19 cellular contexts compared by ENCODE assay signal in genomic region chr6:5158191-5158590, GRCh38.
DNase-seq lines count a peak whose midpoint lies in the region; ATAC-seq, FAIRE-seq and TF ChIP-seq lines count a peak whose summit lies in the region.
"Had no signal": no experiment of that assay in that cellular context is flagged by ENCODE, and none has a peak within 500 bp of the region (broad histone marks: within the 10 kb centered on the region; RNA-seq: fewer than 3 reads in every experiment).

No MANE protein-coding gene starts in this region.

- TF ChIP-seq POLR2A in body of pancreas (IDR thresholded peaks at IDR 0.05): no peak
- TF ChIP-seq POLR2A in lower leg skin (IDR thresholded peaks at IDR 0.05): no peak

- H3K4me1 ChIP-seq in HEK293 (ENCODE audit: control insufficient read depth, insufficient read depth, low read length) (peaks cover 3% of the 10 kb centered on the region; the same call in 1 of the 2 replicates), body of pancreas (peaks cover 14% of the 10 kb centered on the region), pancreas (no peaks in the 10 kb centered on the region)
- H3K4me1 ChIP-seq: HAP-1 had no signal

- POLR2A ChIA-PET in HEK293 (lab: Yijun Ruan, JAX): interaction anchor here (0.6 kb wide), 1 partner anchor 14 kb away, joined by 4 read pairs; no protein-coding TSS in a partner anchor

- no peak for TF ChIP-seq CTCF in HEK293 (tag by site-specific recombination; IDR thresholded peaks at IDR 0.05)
- no peak for TF ChIP-seq CTCF in body of pancreas (IDR thresholded peaks at IDR 0.05)
- no peak for TF ChIP-seq CTCF in pancreas (IDR thresholded peaks at IDR 0.05)
- no peak for TF ChIP-seq CTCF in lower leg skin (IDR thresholded peaks at IDR 0.05)

- no peak overlapping the region for H3K4me3 ChIP-seq in HEK293 (ENCODE audit: low read depth, low read length)
- H3K4me3 ChIP-seq in body of pancreas: no peak overlapping the region
- no peak overlapping the region for H3K4me3 ChIP-seq in pancreas
- no peak overlapping the region for H3K4me3 ChIP-seq in lower leg skin (ENCODE audit: low read depth, poor library complexity, severe bottlenecking)
- H3K4me3 ChIP-seq: GM12878, HAP-1 had no signal

- H3K27ac ChIP-seq in HEK293 (ENCODE audit: extremely low read depth, low read depth, low read length) (no peak overlapping the region), body of pancreas (no peak overlapping the region), pancreas (no peak overlapping the region)

- WGBS in body of pancreas, 2 donors: 38% methylated on average over 4 of the region's 4 CpGs
- WGBS in pancreas, 2 donors: 38 to 46% methylated on average over 4 of the region's 4 CpGs
- 62 to 64% methylated on average over 4 of the region's 4 CpGs for WGBS in lower leg skin, 2 donors

- ATAC-seq in body of pancreas (peak; percentile 56), pancreas (peak in 3 of 4 donors; percentile 40 to 74 (median 72)), GM21529 (IDR thresholded peaks at IDR 0.05; ENCODE audit: unreplicated experiment) (no peak)
- ATAC-seq: GM12878 had no signal

- DNase-seq in M059J (ENCODE audit: low read depth) (peak; percentile 50), body of pancreas (no peak), pancreas (no peak), lower leg skin (ENCODE audit: low spot score in 2 of 2) (no peak)
- DNase-seq in activated CD4-positive, alpha-beta T cell treated with anti-CD3 and anti-CD28 coated beads, Interleukin-2, amount 10 ng/mL, durations not matched to agents 24 days and 14 days: no peak
- DNase-seq: C1 segment of cervical spinal cord; Calu3; CD4-positive, alpha-beta memory T cell; COR-L47; DMS53; DMS79 treated with DMSO at 0.1 percent for 48 hours; GOT3 had no signal

- no peak overlapping the region for H3K27ac Mint-ChIP-seq in activated CD4-positive, alpha-beta T cell treated with anti-CD3 and anti-CD28 coated beads, Interleukin-2, amount 10 ng/mL, durations not matched to agents 24 days and 14 days
- H3K27ac Mint-ChIP-seq: CD4-positive, alpha-beta memory T cell had no signal

- H3K27me3 ChIP-seq in body of pancreas (no peaks in the 10 kb centered on the region), pancreas (no peaks in the 10 kb centered on the region)

- no peak overlapping the region for H3K4me3 Mint-ChIP-seq in activated CD4-positive, alpha-beta T cell treated with anti-CD3 and anti-CD28 coated beads, Interleukin-2, amount 10 ng/mL, durations not matched to agents 24 days and 14 days
- H3K4me3 Mint-ChIP-seq: CD4-positive, alpha-beta memory T cell had no signal

- peaks cover 6% of the 10 kb centered on the region for H3K4me1 Mint-ChIP-seq in activated CD4-positive, alpha-beta T cell treated with anti-CD3 and anti-CD28 coated beads, Interleukin-2, amount 10 ng/mL, durations not matched to agents 24 days and 14 days
- H3K4me1 Mint-ChIP-seq: CD4-positive, alpha-beta memory T cell had no signal

- intact Hi-C loops in body of pancreas (cut with DNase I) (no loop called here), pancreas (cut with DNase I) (no loop called here), lower leg skin (cut with DNase I; ENCODE audit: low total_unique reads) (no loop called here)
- intact Hi-C loops in activated CD4-positive, alpha-beta T cell treated with anti-CD3 and anti-CD28 coated beads, Interleukin-2, amount 10 ng/mL, durations not matched to agents 24 days and 14 days (cut with micrococcal nuclease): no loop called here

- H3K27me3 Mint-ChIP-seq in activated CD4-positive, alpha-beta T cell treated with anti-CD3 and anti-CD28 coated beads, Interleukin-2, amount 10 ng/mL, durations not matched to agents 24 days and 14 days: no peaks in the 10 kb centered on the region
- H3K27me3 Mint-ChIP-seq: CD4-positive, alpha-beta memory T cell had no signal

- no peaks in the 10 kb centered on the region for H3K9me3 ChIP-seq in HEK293 (ENCODE audit: control insufficient read depth, insufficient read depth, low read depth, low read length)
- no peaks in the 10 kb centered on the region for H3K9me3 ChIP-seq in body of pancreas
- H3K9me3 ChIP-seq in pancreas: no peaks in the 10 kb centered on the region
- H3K9me3 ChIP-seq: HAP-1 had no signal

- H3K36me3 ChIP-seq in HEK293 (ENCODE audit: control insufficient read depth in 2 of 2, insufficient read depth in 1 of 2, low read length in 2 of 2) (no peaks in the 10 kb centered on the region), body of pancreas (replicated peaks in 1 of 2; ENCODE audit: insufficient read depth in 1 of 2, low read depth in 2 of 2) (no peaks in the 10 kb centered on the region), pancreas (no peaks in the 10 kb centered on the region)
- H3K36me3 ChIP-seq: HAP-1 had no signal

- H3K9me3 Mint-ChIP-seq in activated CD4-positive, alpha-beta T cell treated with anti-CD3 and anti-CD28 coated beads, Interleukin-2, amount 10 ng/mL, durations not matched to agents 24 days and 14 days: no peaks in the 10 kb centered on the region
- H3K9me3 Mint-ChIP-seq: CD4-positive, alpha-beta memory T cell had no signal

- no peaks in the 10 kb centered on the region for H3K36me3 Mint-ChIP-seq in activated CD4-positive, alpha-beta T cell treated with anti-CD3 and anti-CD28 coated beads, Interleukin-2, amount 10 ng/mL, durations not matched to agents 24 days and 14 days (ENCODE audit: low read depth)
- H3K36me3 Mint-ChIP-seq: CD4-positive, alpha-beta memory T cell had no signal

- FAIRE-seq in pancreas (lab: Jason Lieb, UNC): no peak
- FAIRE-seq: G401.6, GM12878, GM19239, H54 had no signal

- CTCF ChIA-PET in HEK293 (lab: Yijun Ruan, JAX): interaction anchor here (1.6 kb wide), 1 partner anchor 16 kb away, joined by 3 read pairs; no protein-coding TSS in a partner anchor

TF ChIP-seq in HEK293, 187 proteins besides CTCF, POLR2A, EP300 and RAD21:
- TF ChIP-seq ZNF610 (tag by site-specific recombination; IDR thresholded peaks at IDR 0.05; ENCODE audit: borderline replicate concordance) (no peak), PRDM6 (tag by site-specific recombination; IDR thresholded peaks at IDR 0.05) (peak; percentile 47; the same call in 1 of the 2 replicates)
